2 cellular contexts compared by ENCODE assay signal in the genomic region with DNA sequence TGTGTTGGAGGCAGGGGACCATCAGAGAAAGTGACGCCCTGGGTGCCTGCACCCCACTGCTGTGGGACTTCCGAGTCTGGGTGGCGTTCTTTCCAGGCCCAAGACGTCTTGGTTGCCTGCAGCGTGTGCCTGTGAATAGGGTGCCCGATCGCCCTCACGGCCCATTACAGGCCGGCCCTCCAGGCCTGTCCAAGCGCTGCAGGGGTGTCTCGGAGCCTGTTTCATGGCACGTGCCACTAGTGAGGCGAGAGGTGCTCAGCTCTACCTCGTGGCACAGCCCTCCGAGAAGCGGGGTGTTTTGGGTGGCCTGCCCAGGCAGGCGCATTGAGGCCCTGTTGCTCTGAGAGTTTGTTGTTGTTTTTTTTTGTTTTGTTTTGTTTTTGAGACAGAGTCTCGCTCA.
TF ChIP-seq lines count a peak whose summit lies in the region.

No MANE protein-coding gene starts in this region.

TF ChIP-seq in HEK293, 187 proteins besides CTCF, POLR2A, EP300 and RAD21:
- TF ChIP-seq ZNF596 (tag by site-specific recombination; IDR thresholded peaks at IDR 0.05) (no peak), ZNF214 (tag by site-specific recombination; IDR thresholded peaks at IDR 0.05; ENCODE audit: borderline replicate concordance) (no peak), ZNF600 (tag by site-specific recombination; IDR thresholded peaks at IDR 0.05) (0 out of 2 replicates have a peak, but pooled peaks have one; percentile 31)

TF ChIP-seq in WTC11, 78 proteins besides CTCF, POLR2A, EP300 and RAD21:
- TF ChIP-seq, protein P1, sequence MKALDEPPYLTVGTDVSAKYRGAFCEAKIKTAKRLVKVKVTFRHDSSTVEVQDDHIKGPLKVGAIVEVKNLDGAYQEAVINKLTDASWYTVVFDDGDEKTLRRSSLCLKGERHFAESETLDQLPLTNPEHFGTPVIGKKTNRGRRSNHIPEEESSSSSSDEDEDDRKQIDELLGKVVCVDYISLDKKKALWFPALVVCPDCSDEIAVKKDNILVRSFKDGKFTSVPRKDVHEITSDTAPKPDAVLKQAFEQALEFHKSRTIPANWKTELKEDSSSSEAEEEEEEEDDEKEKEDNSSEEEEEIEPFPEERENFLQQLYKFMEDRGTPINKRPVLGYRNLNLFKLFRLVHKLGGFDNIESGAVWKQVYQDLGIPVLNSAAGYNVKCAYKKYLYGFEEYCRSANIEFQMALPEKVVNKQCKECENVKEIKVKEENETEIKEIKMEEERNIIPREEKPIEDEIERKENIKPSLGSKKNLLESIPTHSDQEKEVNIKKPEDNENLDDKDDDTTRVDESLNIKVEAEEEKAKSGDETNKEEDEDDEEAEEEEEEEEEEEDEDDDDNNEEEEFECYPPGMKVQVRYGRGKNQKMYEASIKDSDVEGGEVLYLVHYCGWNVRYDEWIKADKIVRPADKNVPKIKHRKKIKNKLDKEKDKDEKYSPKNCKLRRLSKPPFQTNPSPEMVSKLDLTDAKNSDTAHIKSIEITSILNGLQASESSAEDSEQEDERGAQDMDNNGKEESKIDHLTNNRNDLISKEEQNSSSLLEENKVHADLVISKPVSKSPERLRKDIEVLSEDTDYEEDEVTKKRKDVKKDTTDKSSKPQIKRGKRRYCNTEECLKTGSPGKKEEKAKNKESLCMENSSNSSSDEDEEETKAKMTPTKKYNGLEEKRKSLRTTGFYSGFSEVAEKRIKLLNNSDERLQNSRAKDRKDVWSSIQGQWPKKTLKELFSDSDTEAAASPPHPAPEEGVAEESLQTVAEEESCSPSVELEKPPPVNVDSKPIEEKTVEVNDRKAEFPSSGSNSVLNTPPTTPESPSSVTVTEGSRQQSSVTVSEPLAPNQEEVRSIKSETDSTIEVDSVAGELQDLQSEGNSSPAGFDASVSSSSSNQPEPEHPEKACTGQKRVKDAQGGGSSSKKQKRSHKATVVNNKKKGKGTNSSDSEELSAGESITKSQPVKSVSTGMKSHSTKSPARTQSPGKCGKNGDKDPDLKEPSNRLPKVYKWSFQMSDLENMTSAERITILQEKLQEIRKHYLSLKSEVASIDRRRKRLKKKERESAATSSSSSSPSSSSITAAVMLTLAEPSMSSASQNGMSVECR (CRISPR knock-in tag; IDR thresholded peaks at IDR 0.05; ENCODE audit: borderline replicate concordance) = no peak
- TF ChIP-seq SMAD4 (CRISPR knock-in tag; IDR thresholded peaks at IDR 0.05) (no peak), KAT7 (CRISPR knock-in tag; IDR thresholded peaks at IDR 0.05; ENCODE audit: borderline replicate concordance) (no peak), CBFB (CRISPR knock-in tag; IDR thresholded peaks at IDR 0.05; ENCODE audit: low read depth) (no peak)
